Comparison of ENCODE assay signal across 31 cellular contexts in the genomic region with DNA sequence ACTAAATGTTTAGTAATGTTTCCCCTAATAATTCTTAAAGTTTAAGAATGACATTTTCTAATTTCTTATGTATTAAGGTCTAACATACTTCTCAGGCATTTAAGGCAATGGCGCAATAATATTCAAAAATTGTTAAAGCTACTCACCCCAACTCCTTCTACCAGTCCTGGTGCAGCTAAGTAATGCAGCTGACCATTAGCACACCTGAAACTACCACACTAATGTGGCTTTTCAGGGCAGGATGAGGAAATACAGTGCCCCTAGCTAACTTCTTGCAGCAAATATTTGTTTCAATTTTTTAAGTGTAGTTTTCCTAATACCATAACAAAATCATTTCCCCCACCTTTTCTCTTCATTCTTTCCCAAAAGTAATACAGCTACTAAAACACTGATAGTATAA.
"Had no signal": no experiment of that assay in that cellular context is flagged by ENCODE, and none has a peak within 500 bp of the region (broad histone marks: within the 10 kb centered on the region; RNA-seq: fewer than 3 reads in every experiment).

No MANE protein-coding gene starts in this region.

- ATAC-seq: activated naive CD4-positive, alpha-beta T cell treated with anti-CD3 and anti-CD28 coated beads, Interleukin-2, amount 50 U/mL, for 72 hours; activated naive CD8-positive, alpha-beta T cell treated with anti-CD3 and anti-CD28 coated beads, Interleukin-2, amount 50 U/mL, for 24 hours; activated T-cell treated with anti-CD3 and anti-CD28 coated beads, Interleukin-2, amount 50 U/mL, for 4 hours; activated T-cell treated with anti-CD3 and anti-CD28 coated beads, Interleukin-2, amount 50 U/mL, for 72 hours; activated T-helper 17 cell treated with anti-CD3 and anti-CD28 coated beads, Interleukin-2, amount 50 U/mL, for 72 hours; body of pancreas had no signal

- DNase-seq: activated effector memory CD4-positive, alpha-beta T cell treated with anti-CD3 and anti-CD28 coated beads, Interleukin-2, amount 50 U/mL, for 16 hours; activated effector memory CD4-positive, alpha-beta T cell treated with Interleukin-2 at 50 U/mL for 16 hours; activated gamma-delta T cell; activated gamma-delta T cell treated with Interleukin-2 at 50 U/mL for 16 hours; activated naive CD4-positive, alpha-beta T cell; activated naive CD4-positive, alpha-beta T cell treated with anti-CD3 and anti-CD28 coated beads for 36 hours; activated naive CD4-positive, alpha-beta T cell treated with anti-CD3 and anti-CD28 coated beads, Interleukin-2, amount 10 ng/mL, durations not matched to agents 7 days and 5 days; activated naive CD4-positive, alpha-beta T cell treated with anti-CD3 and anti-CD28 coated beads, Interleukin-2, amount 50 U/mL, for 16 hours; activated naive CD4-positive, alpha-beta T cell treated with Interleukin-2 at 50 U/mL for 16 hours; activated naive CD8-positive, alpha-beta T cell treated with anti-CD3 and anti-CD28 coated beads for 36 hours; activated naive CD8-positive, alpha-beta T cell treated with anti-CD3 and anti-CD28 coated beads, Interleukin-2, amount 10 ng/mL, durations not matched to agents 7 days and 5 days; activated naive CD8-positive, alpha-beta T cell treated with anti-CD3 and anti-CD28 coated beads, Interleukin-2, amount 50 U/mL, for 24 hours; activated T-cell treated with anti-CD3 and anti-CD28 coated beads, Interleukin-2, amount 50 U/mL, for 24 hours; activated T-cell treated with anti-CD3 and anti-CD28 coated beads, Interleukin-2, amount 50 U/mL, for 4 hours; activated T-cell treated with anti-CD3 and anti-CD28 coated beads, Interleukin-2, amount 50 U/mL, for 48 hours; activated T-cell treated with anti-CD3 and anti-CD28 coated beads, Interleukin-2, amount 50 U/mL, for 72 hours; adrenal gland; amniotic stem cell; amygdala; anterior cingulate cortex; aorta; body of pancreas; brain microvascular endothelial cell; caudate nucleus; central memory CD4-positive, alpha-beta T cell; cerebellar nuclear complex had no signal

- H3K4me3 ChIP-seq: adrenal gland, ascending aorta, body of pancreas, breast epithelium, cardiac muscle cell had no signal

- H3K4me1 ChIP-seq: ascending aorta, breast epithelium had no signal

- H3K27me3 ChIP-seq: adrenal gland, ascending aorta, body of pancreas, brain microvascular endothelial cell, breast epithelium had no signal

- H3K9me3 ChIP-seq: adrenal gland, ascending aorta, body of pancreas, breast epithelium had no signal

- H3K27ac ChIP-seq: adrenal gland, ascending aorta, body of pancreas, brain microvascular endothelial cell, breast epithelium, cardiac muscle cell had no signal

- H3K36me3 ChIP-seq: adrenal gland, ascending aorta, brain microvascular endothelial cell, breast epithelium, cardiac muscle cell had no signal
